ENCODE assay signal across 8 cellular contexts in the genomic region with DNA sequence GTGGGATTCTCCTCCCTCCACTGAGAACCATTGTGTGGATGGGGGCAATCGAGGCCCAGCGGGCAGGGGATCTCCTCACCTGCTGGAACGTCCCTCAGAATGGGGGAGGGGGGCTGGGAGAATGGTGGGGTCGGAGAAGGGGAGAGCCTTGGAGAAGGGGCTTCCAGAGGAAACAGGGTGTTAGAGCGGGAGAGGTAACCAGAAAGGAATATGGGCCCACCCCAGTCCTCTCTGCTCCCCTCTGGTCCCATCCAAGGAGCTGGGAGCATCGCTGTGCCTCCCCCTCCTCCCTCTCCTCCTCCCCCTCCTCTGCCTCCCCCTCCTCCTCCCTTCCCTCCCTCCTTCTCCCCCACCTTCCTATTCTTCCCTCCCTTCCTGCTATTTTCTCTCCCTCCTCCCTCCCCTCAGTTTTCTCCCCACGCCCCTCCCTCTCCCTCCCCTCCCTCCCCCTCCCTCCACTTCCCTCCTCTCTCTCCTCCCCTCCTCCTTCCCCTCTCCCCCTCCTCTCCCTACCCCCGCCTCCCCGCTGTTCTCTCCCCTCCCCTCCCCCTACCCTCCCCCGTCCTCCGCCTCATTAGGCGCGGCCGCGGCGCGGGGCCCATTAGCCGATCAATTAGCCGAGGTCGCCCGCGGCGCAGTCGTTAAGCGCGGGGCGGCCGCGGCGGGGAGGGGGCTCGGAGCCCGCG. TPM values are rescaled to one million over a fixed set of nuclear protein-coding genes. Genes with fewer than 3 reads are reported as not detected.
A peak's percentile ranks its signal among the peaks of the same experiment; 100 is the strongest.
DNase-seq lines count a peak whose midpoint lies in the region; ATAC-seq and TF ChIP-seq lines count a peak whose summit lies in the region.

No MANE protein-coding gene starts in this region.

- intact Hi-C loops in left cardiac atrium (cut with DNase I) = no loop called here

- peaks cover 14% of the 10 kb centered on the region for H3F3A ChIP-seq in smooth muscle cell (ENCODE audit: low read depth)

- WGBS in smooth muscle cell (ENCODE audit: low lambda C conversion rate) = 24% methylated on average over 4 of the region's 33 CpGs

- H3K27me3 ChIP-seq in HUES48 (ENCODE audit: control insufficient read depth, insufficient read depth, low read length) (0 out of 2 replicates have a peak, but pooled peaks cover 5% of the 10 kb centered on the region), smooth muscle cell (ENCODE audit: low read depth) (no peaks in the 10 kb centered on the region)

- peak overlapping the region; percentile 33 for H3K27ac ChIP-seq in HUES48 (ENCODE audit: low read depth, low read length)
- H3K27ac ChIP-seq in smooth muscle cell (ENCODE audit: low read depth) = no peak overlapping the region

- H2AFZ ChIP-seq in smooth muscle cell (ENCODE audit: low read depth) = no peak overlapping the region

- H3K4me2 ChIP-seq in smooth muscle cell = peak overlapping the region; percentile 89

- H4K20me1 ChIP-seq in smooth muscle cell (ENCODE audit: low read depth) = no peaks in the 10 kb centered on the region

- H3K36me3 ChIP-seq in HUES48 (ENCODE audit: control insufficient read depth, insufficient read depth, low read length) (no peaks in the 10 kb centered on the region), smooth muscle cell (ENCODE audit: low read depth) (no peaks in the 10 kb centered on the region)

- TF ChIP-seq CTCF in smooth muscle cell (IDR thresholded peaks at IDR 0.05; ENCODE audit: borderline replicate concordance, insufficient read depth, poor library complexity, severe bottlenecking) = no peak

- ATAC-seq in left cardiac atrium (peak; percentile 24 to 53), GM21717 (IDR thresholded peaks at IDR 0.05; ENCODE audit: unreplicated experiment) (no peak), GM21723 (IDR thresholded peaks at IDR 0.05; ENCODE audit: unreplicated experiment) (no peak), GM18909 (IDR thresholded peaks at IDR 0.05; ENCODE audit: poor library complexity, unreplicated experiment) (no peak), GM21786 (IDR thresholded peaks at IDR 0.05; ENCODE audit: unreplicated experiment) (no peak)

- H3K9ac ChIP-seq in HUES48 (ENCODE audit: low read depth, low read length) (no peak overlapping the region), smooth muscle cell (ENCODE audit: low read depth) (no peak overlapping the region)

- no peaks in the 10 kb centered on the region for H3K9me3 ChIP-seq in HUES48 (ENCODE audit: control insufficient read depth, insufficient read depth, low read length)
- no peaks in the 10 kb centered on the region for H3K9me3 ChIP-seq in smooth muscle cell (replicated peaks; ENCODE audit: low read depth)

- peaks cover 10% of the 10 kb centered on the region for H3K4me1 ChIP-seq in HUES48 (ENCODE audit: control insufficient read depth, insufficient read depth, low read length)
- peaks cover 6% of the 10 kb centered on the region for H3K4me1 ChIP-seq in smooth muscle cell (ENCODE audit: low read depth)

- peak overlapping the region; percentile 60 for H3K4me3 ChIP-seq in HUES48 (ENCODE audit: low read depth, low read length)
- H3K4me3 ChIP-seq in smooth muscle cell = peak overlapping the region; percentile 51

- DNase-seq in NCI-H82 (lab: John Stamatoyannopoulos, UW) = peak; percentile 85
- DNase-seq in left cardiac atrium = no peak
- no peak for DNase-seq in smooth muscle cell (lab: John Stamatoyannopoulos, UW; ENCODE audit: unreplicated experiment)

- H3K79me2 ChIP-seq in smooth muscle cell (ENCODE audit: low read depth) = no peaks in the 10 kb centered on the region

RNA-seq across cellular contexts. Expression of a gene that starts 15.5 kb away (rescaled TPM):
- total RNA-seq in left cardiac atrium (100 to 1,000 TPM; 698 to 715 TPM), smooth muscle cell (145 and 146 TPM in 2 replicates)
- 235 and 274 TPM in 2 replicates for polyA plus RNA-seq in smooth muscle cell

RNA-seq across cellular contexts. Expression of a gene that starts 17.7 kb away (rescaled TPM):
- total RNA-seq in left cardiac atrium = 10 to 100 TPM; 61.0 to 66.7 TPM
- 7.1 and 7.7 TPM in 2 replicates for total RNA-seq in smooth muscle cell
- 13.6 and 14.9 TPM in 2 replicates for polyA plus RNA-seq in smooth muscle cell

RNA-seq across cellular contexts. Expression of a gene that starts 47.4 kb away (rescaled TPM):
- 10 to 100 TPM; 55.1 to 64.3 TPM for total RNA-seq in left cardiac atrium
- 16.3 and 16.9 TPM in 2 replicates for total RNA-seq in smooth muscle cell
- polyA plus RNA-seq in smooth muscle cell = 57.4 and 71.5 TPM in 2 replicates

Comparison
In these comparisons a context has a peak if more than half of its experiments do, and no peak if none do; other contexts are left out.
1. ATAC-seq: peak in left cardiac atrium (2 of 2); none in GM21717 (single experiment), GM21723 (single experiment), GM18909 (single experiment) and GM21786 (single experiment).